ENCODE assay signal across 22 cellular contexts in the genomic region with DNA sequence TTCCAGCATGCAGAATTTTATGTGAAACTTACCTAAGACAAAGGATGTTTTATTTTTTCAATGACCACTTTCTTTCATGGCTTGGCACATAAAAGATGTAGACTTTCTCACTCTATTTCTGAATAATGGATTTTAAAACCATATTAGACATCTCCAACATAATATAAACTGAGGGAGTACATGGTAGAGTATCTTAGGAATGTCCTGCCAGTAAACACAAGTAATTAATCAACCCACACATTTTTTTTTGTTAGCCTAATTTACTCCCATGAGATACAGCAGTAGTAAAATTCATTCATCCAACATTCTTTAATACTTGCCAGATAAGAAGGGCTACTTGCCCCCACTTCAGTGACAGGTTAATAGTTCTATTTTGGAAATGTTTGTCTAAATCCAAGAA.
"Had no signal": no experiment of that assay in that cellular context is flagged by ENCODE, and none has a peak within 500 bp of the region (broad histone marks: within the 10 kb centered on the region; RNA-seq: fewer than 3 reads in every experiment).

No MANE protein-coding gene starts in this region.

- H3K4me1 ChIP-seq: gastrocnemius medialis, right atrium auricular region, tibial nerve, upper lobe of right lung had no signal

- H3K36me3 ChIP-seq: gastrocnemius medialis, neutrophil, right atrium auricular region, sigmoid colon, tibial nerve, upper lobe of right lung had no signal

- ATAC-seq: esophagus mucosa; gastrocnemius medialis; left colon; left ventricle myocardium superior; naive thymus-derived CD4-positive, alpha-beta T cell; stimulated activated naive B cell treated with anti-CD40 and anti-IgM and Interleukin-4, amounts not matched to agents 10 μg/mL and 1 μg/mL and 100 μg/mL, for 72 hours; stimulated activated naive CD8-positive, alpha-beta T cell treated with anti-CD3 and anti-CD28 coated beads, Interleukin-15, amount 100 ng/mL, for 72 hours; upper lobe of right lung had no signal

- H3K9me3 ChIP-seq: gastrocnemius medialis, neutrophil, right atrium auricular region, sigmoid colon, testis, tibial nerve, upper lobe of right lung had no signal

- H3K36me3 Mint-ChIP-seq: naive thymus-derived CD4-positive, alpha-beta T cell; stimulated activated naive B cell treated with anti-CD40 and anti-IgM and Interleukin-4, amounts not matched to agents 10 μg/mL and 1 μg/mL and 100 μg/mL, for 72 hours had no signal

- H3K4me1 Mint-ChIP-seq: naive thymus-derived CD4-positive, alpha-beta T cell; stimulated activated naive B cell treated with anti-CD40 and anti-IgM and Interleukin-4, amounts not matched to agents 10 μg/mL and 1 μg/mL and 100 μg/mL, for 72 hours; stimulated activated naive CD8-positive, alpha-beta T cell treated with anti-CD3 and anti-CD28 coated beads, Interleukin-15, amount 100 ng/mL, for 72 hours had no signal

- DNase-seq: effector CD8-positive, alpha-beta T cell; gastrocnemius medialis; kidney; left colon; left ventricle myocardium superior; mesenchymal stem cell; naive thymus-derived CD4-positive, alpha-beta T cell; posterior cingulate gyrus; sigmoid colon; stimulated activated CD4-positive, alpha-beta T cell treated with anti-CD3 and anti-CD28 coated beads, Interleukin-2, amount 100 ng/mL, for 24 hours; stimulated activated CD4-positive, alpha-beta T cell treated with anti-CD3 and anti-CD28 coated beads, Interleukin-4, amount 100 ng/mL, for 4 hours; stimulated activated naive B cell treated with anti-CD40 and anti-IgM and Interleukin-4, amounts not matched to agents 10 μg/mL and 1 μg/mL and 100 μg/mL, for 72 hours; stimulated activated naive CD8-positive, alpha-beta T cell treated with anti-CD3 and anti-CD28 coated beads, Interleukin-15, amount 100 ng/mL, for 72 hours; testis; upper lobe of right lung had no signal

- H3K27me3 Mint-ChIP-seq: naive thymus-derived CD4-positive, alpha-beta T cell; stimulated activated naive B cell treated with anti-CD40 and anti-IgM and Interleukin-4, amounts not matched to agents 10 μg/mL and 1 μg/mL and 100 μg/mL, for 72 hours; stimulated activated naive CD8-positive, alpha-beta T cell treated with anti-CD3 and anti-CD28 coated beads, Interleukin-15, amount 100 ng/mL, for 72 hours had no signal

- H3K4me3 ChIP-seq: coronary artery, gastrocnemius medialis, lung, right atrium auricular region, sigmoid colon, skin epidermis, testis, tibial nerve, upper lobe of right lung had no signal

- H3K27ac Mint-ChIP-seq: naive thymus-derived CD4-positive, alpha-beta T cell; stimulated activated naive B cell treated with anti-CD40 and anti-IgM and Interleukin-4, amounts not matched to agents 10 μg/mL and 1 μg/mL and 100 μg/mL, for 72 hours; stimulated activated naive CD8-positive, alpha-beta T cell treated with anti-CD3 and anti-CD28 coated beads, Interleukin-15, amount 100 ng/mL, for 72 hours had no signal

- H3K4me3 Mint-ChIP-seq: naive thymus-derived CD4-positive, alpha-beta T cell; stimulated activated naive B cell treated with anti-CD40 and anti-IgM and Interleukin-4, amounts not matched to agents 10 μg/mL and 1 μg/mL and 100 μg/mL, for 72 hours; stimulated activated naive CD8-positive, alpha-beta T cell treated with anti-CD3 and anti-CD28 coated beads, Interleukin-15, amount 100 ng/mL, for 72 hours had no signal

- H3K27me3 ChIP-seq: gastrocnemius medialis, neutrophil, right atrium auricular region, sigmoid colon, testis, tibial nerve, upper lobe of right lung had no signal

- H3K27ac ChIP-seq: coronary artery, gastrocnemius medialis, neutrophil, right atrium auricular region, sigmoid colon, skin epidermis, testis, tibial nerve, upper lobe of right lung had no signal
